ENCODE assay signal across 10 cellular contexts in the genomic region with DNA sequence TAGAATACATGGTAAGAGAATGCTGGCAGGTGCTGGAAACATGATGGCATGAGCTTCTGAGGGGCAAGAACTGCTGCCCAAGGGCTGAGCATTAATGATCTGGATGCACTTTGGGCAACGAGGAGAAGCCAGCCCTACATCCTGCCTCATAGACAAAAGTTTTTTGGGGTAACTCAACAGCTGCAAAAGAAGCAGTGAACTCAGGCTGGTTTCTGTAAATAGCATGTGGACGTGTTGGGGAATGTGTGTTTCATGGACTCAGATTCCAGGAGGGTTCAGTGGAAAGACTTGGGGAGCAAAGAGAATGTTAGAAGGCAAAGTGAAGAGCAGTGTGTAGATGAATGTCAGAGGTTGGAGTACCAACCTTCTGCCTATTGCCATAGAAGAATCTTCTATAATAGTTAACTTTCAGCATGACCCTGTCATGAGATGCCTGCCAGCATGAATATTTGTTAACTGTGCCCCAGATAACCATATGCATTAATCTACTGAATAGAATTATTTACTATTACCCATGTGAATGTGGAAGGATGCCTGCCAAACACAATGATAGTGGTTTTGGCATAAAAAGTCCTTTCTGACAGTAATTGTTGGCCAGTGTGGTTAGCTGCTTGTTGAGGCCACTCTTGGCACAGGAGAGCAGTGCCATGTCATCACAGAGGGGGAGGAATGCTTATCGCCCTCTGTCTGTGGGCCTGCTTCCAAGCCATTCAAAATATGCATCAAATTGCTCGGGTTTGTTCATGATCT.
DNase-seq lines count a peak whose midpoint lies in the region; ATAC-seq and TF ChIP-seq lines count a peak whose summit lies in the region.
"Had no signal": no experiment of that assay in that cellular context is flagged by ENCODE, and none has a peak within 500 bp of the region (broad histone marks: within the 10 kb centered on the region; RNA-seq: fewer than 3 reads in every experiment).

No MANE protein-coding gene starts in this region.

- DNase-seq in AG09319 (ENCODE audit: extremely low read depth, low read depth) (peak; percentile 77), NCI-H2196 treated with DMSO at 0.1 percent for 48 hours (lab: John Stamatoyannopoulos, UW; ENCODE audit: unreplicated experiment) (peak; percentile 52), dermis microvascular lymphatic vessel endothelial cell (ENCODE audit: low read depth in 2 of 2) (peak; percentile 85 to 89), middle frontal gyrus (ENCODE audit: extremely low spot score, low spot score) (peak; percentile 51), SHP77 (lab: John Stamatoyannopoulos, UW) (no peak)
- DNase-seq in central memory CD4-positive, alpha-beta T cell, result no peak
- DNase-seq: activated CD4-positive, alpha-beta T cell treated with anti-CD3 and anti-CD28 coated beads, Interleukin-2, amount 50 U/mL, for 48 hours; stimulated activated naive CD4-positive, alpha-beta T cell had no signal

- ATAC-seq in GM19397 (IDR thresholded peaks at IDR 0.05; ENCODE audit: unreplicated experiment) (no peak), HG03354 (IDR thresholded peaks at IDR 0.05; ENCODE audit: poor library complexity, severe bottlenecking, unreplicated experiment) (no peak)

- TF ChIP-seq CTCF in AG09319 (IDR thresholded peaks at IDR 0.05; ENCODE audit: low read depth, low read length), result peak; percentile 46

Comparison
In these comparisons a context has a peak if more than half of its experiments do, and no peak if none do; other contexts are left out.
1. DNase-seq: peak in AG09319 (single experiment), NCI-H2196 treated with DMSO at 0.1 percent for 48 hours (single experiment), dermis microvascular lymphatic vessel endothelial cell (2 of 2) and middle frontal gyrus (single experiment); none in central memory CD4-positive, alpha-beta T cell (single experiment) and SHP77 (0 of 2).